In the genomic region with DNA sequence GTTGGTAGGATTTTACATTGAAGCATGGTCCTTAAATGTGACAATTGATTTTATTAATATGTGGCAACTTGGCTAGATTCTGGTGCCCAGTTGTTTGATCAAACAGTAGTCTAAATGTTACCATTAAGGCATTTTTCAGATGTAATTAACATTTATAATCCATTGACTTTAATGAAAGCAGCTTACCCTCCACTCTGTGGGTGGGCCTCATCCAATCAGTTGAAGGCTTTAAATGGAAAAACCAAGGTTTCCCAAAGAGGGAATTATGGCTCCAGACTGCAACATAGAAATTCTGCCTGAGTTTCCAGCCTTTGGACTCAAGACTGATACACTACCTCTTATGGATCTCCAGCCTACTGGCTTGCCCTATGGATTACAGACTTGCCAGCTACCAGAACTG, we compare ENCODE assay signal across 34 cellular contexts.
"Had no signal": no experiment of that assay in that cellular context is flagged by ENCODE, and none has a peak within 500 bp of the region (broad histone marks: within the 10 kb centered on the region; RNA-seq: fewer than 3 reads in every experiment).

No MANE protein-coding gene starts in this region.

- H3K4me1 ChIP-seq: adrenal gland, ascending aorta, body of pancreas, breast epithelium had no signal

- ATAC-seq: activated naive CD4-positive, alpha-beta T cell treated with anti-CD3 and anti-CD28 coated beads, Interleukin-2, amount 50 U/mL, for 72 hours; activated naive CD8-positive, alpha-beta T cell treated with anti-CD3 and anti-CD28 coated beads, Interleukin-2, amount 50 U/mL, for 24 hours; activated T-cell treated with anti-CD3 and anti-CD28 coated beads, Interleukin-2, amount 50 U/mL, for 4 hours; activated T-cell treated with anti-CD3 and anti-CD28 coated beads, Interleukin-2, amount 50 U/mL, for 72 hours; activated T-helper 17 cell treated with anti-CD3 and anti-CD28 coated beads, Interleukin-2, amount 50 U/mL, for 72 hours; body of pancreas had no signal

- FAIRE-seq: astrocyte, bronchial epithelial cell had no signal

- H3K27me3 ChIP-seq: adrenal gland, ascending aorta, body of pancreas, brain microvascular endothelial cell, breast epithelium, cardiac muscle cell had no signal

- H3K4me3 ChIP-seq: adrenal gland, ascending aorta, body of pancreas, breast epithelium, cardiac muscle cell had no signal

- H3K9me3 ChIP-seq: adrenal gland, ascending aorta, body of pancreas, breast epithelium had no signal

- H3K27ac ChIP-seq: adrenal gland, ascending aorta, body of pancreas, brain microvascular endothelial cell, breast epithelium, cardiac muscle cell had no signal

- H3K36me3 ChIP-seq: adrenal gland, ascending aorta, brain microvascular endothelial cell, breast epithelium, cardiac muscle cell had no signal

- DNase-seq: activated effector memory CD4-positive, alpha-beta T cell treated with anti-CD3 and anti-CD28 coated beads, Interleukin-2, amount 50 U/mL, for 16 hours; activated effector memory CD4-positive, alpha-beta T cell treated with Interleukin-2 at 50 U/mL for 16 hours; activated gamma-delta T cell; activated gamma-delta T cell treated with Interleukin-2 at 50 U/mL for 16 hours; activated naive CD4-positive, alpha-beta T cell; activated naive CD4-positive, alpha-beta T cell treated with anti-CD3 and anti-CD28 coated beads for 36 hours; activated naive CD4-positive, alpha-beta T cell treated with anti-CD3 and anti-CD28 coated beads, Interleukin-2, amount 10 ng/mL, durations not matched to agents 7 days and 5 days; activated naive CD4-positive, alpha-beta T cell treated with anti-CD3 and anti-CD28 coated beads, Interleukin-2, amount 50 U/mL, for 16 hours; activated naive CD4-positive, alpha-beta T cell treated with Interleukin-2 at 50 U/mL for 16 hours; activated naive CD8-positive, alpha-beta T cell treated with anti-CD3 and anti-CD28 coated beads for 36 hours; activated naive CD8-positive, alpha-beta T cell treated with anti-CD3 and anti-CD28 coated beads, Interleukin-2, amount 10 ng/mL, durations not matched to agents 7 days and 5 days; activated naive CD8-positive, alpha-beta T cell treated with anti-CD3 and anti-CD28 coated beads, Interleukin-2, amount 50 U/mL, for 24 hours; activated T-cell treated with anti-CD3 and anti-CD28 coated beads, Interleukin-2, amount 50 U/mL, for 1 hour; activated T-cell treated with anti-CD3 and anti-CD28 coated beads, Interleukin-2, amount 50 U/mL, for 24 hours; activated T-cell treated with anti-CD3 and anti-CD28 coated beads, Interleukin-2, amount 50 U/mL, for 4 hours; activated T-cell treated with anti-CD3 and anti-CD28 coated beads, Interleukin-2, amount 50 U/mL, for 48 hours; activated T-cell treated with anti-CD3 and anti-CD28 coated beads, Interleukin-2, amount 50 U/mL, for 72 hours; adrenal gland; amniotic stem cell; amygdala; anterior cingulate cortex; aorta; body of pancreas; brain microvascular endothelial cell; caudate nucleus; central memory CD4-positive, alpha-beta T cell; cerebellar nuclear complex had no signal
